In genomic region chr6:35688605-35689322, GRCh38 we compare ENCODE assay signal across 1 cellular context.
TF ChIP-seq lines count a peak whose summit lies in the region.

Gene FKBP5 (minus strand): TSS chr6:35688915. CDS start chr6:35642824, 46,091 bp downstream.

TF ChIP-seq in HEK293, 187 proteins besides CTCF, POLR2A, EP300 and RAD21 (continued from another document and continues in another):
- TF ChIP-seq ZSCAN18 (tag by site-specific recombination; IDR thresholded peaks at IDR 0.05), result no peak
- TF ChIP-seq HIC1 (tag by site-specific recombination; IDR thresholded peaks at IDR 0.05), result peak; percentile 45; the same call in 1 of the 2 replicates
- no peak for TF ChIP-seq ZNF202 (tag by site-specific recombination; IDR thresholded peaks at IDR 0.05; ENCODE audit: borderline replicate concordance)
- TF ChIP-seq ZNF169 (tag by site-specific recombination; IDR thresholded peaks at IDR 0.05), result no peak
- TF ChIP-seq, protein P1, sequence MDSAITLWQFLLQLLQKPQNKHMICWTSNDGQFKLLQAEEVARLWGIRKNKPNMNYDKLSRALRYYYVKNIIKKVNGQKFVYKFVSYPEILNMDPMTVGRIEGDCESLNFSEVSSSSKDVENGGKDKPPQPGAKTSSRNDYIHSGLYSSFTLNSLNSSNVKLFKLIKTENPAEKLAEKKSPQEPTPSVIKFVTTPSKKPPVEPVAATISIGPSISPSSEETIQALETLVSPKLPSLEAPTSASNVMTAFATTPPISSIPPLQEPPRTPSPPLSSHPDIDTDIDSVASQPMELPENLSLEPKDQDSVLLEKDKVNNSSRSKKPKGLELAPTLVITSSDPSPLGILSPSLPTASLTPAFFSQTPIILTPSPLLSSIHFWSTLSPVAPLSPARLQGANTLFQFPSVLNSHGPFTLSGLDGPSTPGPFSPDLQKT (IDR thresholded peaks at IDR 0.05; ENCODE audit: borderline replicate concordance, low read depth, low read length), result no peak
- no peak for TF ChIP-seq ZNF837 (tag by site-specific recombination; IDR thresholded peaks at IDR 0.05)
- no peak for TF ChIP-seq ZNF449 (tag by site-specific recombination; IDR thresholded peaks at IDR 0.05)
- no peak for TF ChIP-seq ZNF350 (tag by site-specific recombination; IDR thresholded peaks at IDR 0.05)
- TF ChIP-seq ZNF629 (tag by site-specific recombination; IDR thresholded peaks at IDR 0.05), result 0 out of 2 replicates have a peak, but pooled peaks have one; percentile 23
- TF ChIP-seq TSHZ1 (tag by site-specific recombination; IDR thresholded peaks at IDR 0.05; ENCODE audit: borderline replicate concordance), result no peak
- no peak for TF ChIP-seq ZNF23 (tag by site-specific recombination; IDR thresholded peaks at IDR 0.05; ENCODE audit: borderline replicate concordance)
- peak; percentile 89 for TF ChIP-seq GLIS2 (tag by site-specific recombination; IDR thresholded peaks at IDR 0.05)
- TF ChIP-seq ZNF768 (tag by site-specific recombination; IDR thresholded peaks at IDR 0.05), result no peak
- TF ChIP-seq ZNF366 (tag by site-specific recombination; conservative IDR thresholded peaks at IDR 0.05), result no peak
- no peak for TF ChIP-seq ZNF19 (tag by site-specific recombination; IDR thresholded peaks at IDR 0.05; ENCODE audit: low read depth)
- no peak for TF ChIP-seq ZSCAN4 (tag by site-specific recombination; IDR thresholded peaks at IDR 0.05)
- TF ChIP-seq KLF7 (tag by site-specific recombination; IDR thresholded peaks at IDR 0.05; ENCODE audit: borderline replicate concordance), result no peak
- no peak for TF ChIP-seq ZNF621 (tag by site-specific recombination; IDR thresholded peaks at IDR 0.05)
- TF ChIP-seq ZSCAN30 (tag by site-specific recombination; IDR thresholded peaks at IDR 0.05), result peak; percentile 68
- TF ChIP-seq ZBTB49 (tag by site-specific recombination; IDR thresholded peaks at IDR 0.05; ENCODE audit: low read depth), result no peak
- TF ChIP-seq ZBTB17 (tag by site-specific recombination; IDR thresholded peaks at IDR 0.05), result peak; percentile 46; the same call in 1 of the 2 replicates
- TF ChIP-seq, protein P2, sequence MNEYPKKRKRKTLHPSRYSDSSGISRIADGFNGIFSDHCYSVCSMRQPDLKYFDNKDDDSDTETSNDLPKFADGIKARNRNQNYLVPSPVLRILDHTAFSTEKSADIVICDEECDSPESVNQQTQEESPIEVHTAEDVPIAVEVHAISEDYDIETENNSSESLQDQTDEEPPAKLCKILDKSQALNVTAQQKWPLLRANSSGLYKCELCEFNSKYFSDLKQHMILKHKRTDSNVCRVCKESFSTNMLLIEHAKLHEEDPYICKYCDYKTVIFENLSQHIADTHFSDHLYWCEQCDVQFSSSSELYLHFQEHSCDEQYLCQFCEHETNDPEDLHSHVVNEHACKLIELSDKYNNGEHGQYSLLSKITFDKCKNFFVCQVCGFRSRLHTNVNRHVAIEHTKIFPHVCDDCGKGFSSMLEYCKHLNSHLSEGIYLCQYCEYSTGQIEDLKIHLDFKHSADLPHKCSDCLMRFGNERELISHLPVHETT (tag by site-specific recombination; IDR thresholded peaks at IDR 0.05), result no peak
- TF ChIP-seq GLIS1 (tag by site-specific recombination; IDR thresholded peaks at IDR 0.05), result 0 out of 2 replicates have a peak, but pooled peaks have one; percentile 6
- TF ChIP-seq ZNF211 (tag by site-specific recombination; IDR thresholded peaks at IDR 0.05; ENCODE audit: low read depth), result no peak
- TF ChIP-seq ZNF510 (tag by site-specific recombination; IDR thresholded peaks at IDR 0.05; ENCODE audit: insufficient replicate concordance), result no peak
- TF ChIP-seq ZNF138 (tag by site-specific recombination; IDR thresholded peaks at IDR 0.05; ENCODE audit: borderline replicate concordance), result no peak
- peak; percentile 96 for TF ChIP-seq EGR2 (tag by site-specific recombination; IDR thresholded peaks at IDR 0.05; ENCODE audit: low read depth)
- TF ChIP-seq HOXA7 (CRISPR knock-in tag; IDR thresholded peaks at IDR 0.05; ENCODE audit: borderline replicate concordance), result no peak
- TF ChIP-seq ZNF112 (tag by site-specific recombination; IDR thresholded peaks at IDR 0.05), result no peak
- TF ChIP-seq FEZF1 (tag by site-specific recombination; IDR thresholded peaks at IDR 0.05), result peak; percentile 76
- no peak for TF ChIP-seq ZNF513 (tag by site-specific recombination; IDR thresholded peaks at IDR 0.05)
- TF ChIP-seq, protein P3, sequence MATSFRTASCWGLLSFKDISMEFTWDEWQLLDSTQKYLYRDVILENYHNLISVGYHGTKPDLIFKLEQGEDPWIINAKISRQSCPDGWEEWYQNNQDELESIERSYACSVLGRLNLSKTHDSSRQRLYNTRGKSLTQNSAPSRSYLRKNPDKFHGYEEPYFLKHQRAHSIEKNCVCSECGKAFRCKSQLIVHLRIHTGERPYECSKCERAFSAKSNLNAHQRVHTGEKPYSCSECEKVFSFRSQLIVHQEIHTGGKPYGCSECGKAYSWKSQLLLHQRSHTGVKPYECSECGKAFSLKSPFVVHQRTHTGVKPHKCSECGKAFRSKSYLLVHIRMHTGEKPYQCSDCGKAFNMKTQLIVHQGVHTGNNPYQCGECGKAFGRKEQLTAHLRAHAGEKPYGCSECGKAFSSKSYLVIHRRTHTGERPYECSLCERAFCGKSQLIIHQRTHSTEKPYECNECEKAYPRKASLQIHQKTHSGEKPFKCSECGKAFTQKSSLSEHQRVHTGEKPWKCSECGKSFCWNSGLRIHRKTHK (tag by site-specific recombination; IDR thresholded peaks at IDR 0.05), result no peak
- no peak for TF ChIP-seq ZBTB6 (tag by site-specific recombination; IDR thresholded peaks at IDR 0.05)
- TF ChIP-seq MEIS1 (CRISPR knock-in tag; IDR thresholded peaks at IDR 0.05; ENCODE audit: borderline replicate concordance), result no peak
- TF ChIP-seq ZNF701 (tag by site-specific recombination; IDR thresholded peaks at IDR 0.05), result no peak
- peak; percentile 19; the same call in 1 of the 2 replicates for TF ChIP-seq KLF8 (tag by site-specific recombination; IDR thresholded peaks at IDR 0.05)
- peak; percentile 59 for TF ChIP-seq ZXDB (tag by site-specific recombination; IDR thresholded peaks at IDR 0.05)
- TF ChIP-seq ZNF623 (tag by site-specific recombination; IDR thresholded peaks at IDR 0.05), result no peak
- no peak for TF ChIP-seq ZFP37 (tag by site-specific recombination; IDR thresholded peaks at IDR 0.05)
- TF ChIP-seq ZNF223 (tag by site-specific recombination; IDR thresholded peaks at IDR 0.05), result no peak
- no peak for TF ChIP-seq ZNF544 (tag by site-specific recombination; IDR thresholded peaks at IDR 0.05)
